Comparison of ENCODE assay signal across 13 cellular contexts in the genomic region with DNA sequence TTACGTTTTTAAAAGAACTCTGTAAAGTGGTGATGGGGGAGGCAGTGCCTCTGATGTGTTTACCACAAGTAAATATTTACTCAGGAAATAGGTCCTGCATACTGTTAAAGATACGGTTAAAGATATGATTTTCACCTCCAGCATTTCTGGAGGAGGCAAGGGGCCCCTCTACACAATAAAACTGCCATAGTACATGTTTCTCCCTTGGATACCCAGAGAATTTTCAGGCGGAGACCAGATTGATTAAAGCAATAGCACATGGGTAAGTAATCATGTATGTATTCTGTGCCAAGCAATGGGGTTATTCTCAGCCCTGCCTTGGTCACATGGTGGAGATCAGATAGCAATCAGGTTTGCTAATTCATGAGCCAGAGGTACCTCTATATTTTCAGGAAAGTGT. TPM values are rescaled to one million over a fixed set of nuclear protein-coding genes. Genes with fewer than 3 reads are reported as not detected.
DNase-seq lines count a peak whose midpoint lies in the region; ATAC-seq lines count a peak whose summit lies in the region.
"Had no signal": no experiment of that assay in that cellular context is flagged by ENCODE, and none has a peak within 500 bp of the region (broad histone marks: within the 10 kb centered on the region; RNA-seq: fewer than 3 reads in every experiment).

No MANE protein-coding gene starts in this region.

- ATAC-seq in activated CD8-positive, alpha-beta T cell treated with anti-CD3 and anti-CD28 coated beads, Interleukin-2, amount 10 ng/mL, durations not matched to agents 7 days and 5 days = peak; percentile 20
- peak; percentile 12 to 46 for ATAC-seq in naive thymus-derived CD8-positive, alpha-beta T cell
- ATAC-seq in HG03521 (IDR thresholded peaks at IDR 0.05; ENCODE audit: unreplicated experiment) (no peak), GM21576 (IDR thresholded peaks at IDR 0.05; ENCODE audit: unreplicated experiment) (no peak)
- ATAC-seq: upper lobe of right lung had no signal

- H3K9me3 Mint-ChIP-seq in IgD-negative memory B cell = peaks cover 0 to 2% (median 0%) of the 10 kb centered on the region in 3 donors
- H3K9me3 Mint-ChIP-seq in activated CD8-positive, alpha-beta T cell treated with anti-CD3 and anti-CD28 coated beads, Interleukin-2, amount 10 ng/mL, durations not matched to agents 7 days and 5 days (ENCODE audit: insufficient read depth) = no peaks in the 10 kb centered on the region
- H3K9me3 Mint-ChIP-seq in naive thymus-derived CD8-positive, alpha-beta T cell = peaks cover 0 to 10% (median 3%) of the 10 kb centered on the region in 9 donors

- CTCF ChIA-PET in activated CD8-positive, alpha-beta T cell treated with anti-CD3 and anti-CD28 coated beads, Interleukin-2, amount 10 ng/mL, durations not matched to agents 7 days and 5 days (lab: Charles Lee) = interaction anchor here (0.9 to 19.1 kb wide), 18 partner anchors 9 to 126 kb away, joined by 3 to 433 read pairs (median 4); a partner anchor contains a TSS

- H3K27ac Mint-ChIP-seq in IgD-negative memory B cell = peak overlapping the region; percentile 8 to 89 (median 81)
- H3K27ac Mint-ChIP-seq in activated CD8-positive, alpha-beta T cell treated with anti-CD3 and anti-CD28 coated beads, Interleukin-2, amount 10 ng/mL, durations not matched to agents 7 days and 5 days = peak overlapping the region; percentile 83
- H3K27ac Mint-ChIP-seq in naive thymus-derived CD8-positive, alpha-beta T cell = peak overlapping the region; percentile 75 to 98 (median 91)

- H3K36me3 Mint-ChIP-seq in IgD-negative memory B cell = peaks cover 23% of the 10 kb centered on the region
- H3K36me3 Mint-ChIP-seq in activated CD8-positive, alpha-beta T cell treated with anti-CD3 and anti-CD28 coated beads, Interleukin-2, amount 10 ng/mL, durations not matched to agents 7 days and 5 days (ENCODE audit: low read depth) = peaks cover 75% of the 10 kb centered on the region
- peaks cover 35 to 80% (median 41%) of the 10 kb centered on the region in 3 donors for H3K36me3 Mint-ChIP-seq in naive thymus-derived CD8-positive, alpha-beta T cell

- peak; percentile 64 for DNase-seq in NCI-H510A treated with DMSO at 0.1 percent for 48 hours (lab: John Stamatoyannopoulos, UW)
- DNase-seq in NCI-H510A (lab: John Stamatoyannopoulos, UW) = no peak
- DNase-seq in activated CD8-positive, alpha-beta T cell treated with anti-CD3 and anti-CD28 coated beads, Interleukin-2, amount 10 ng/mL, durations not matched to agents 7 days and 5 days = peak; percentile 34
- DNase-seq in naive thymus-derived CD8-positive, alpha-beta T cell = peak in 1 of 10 donors; percentile 43
- no peak for DNase-seq in NCI-H2171 treated with DMSO at 0.1 percent for 48 hours (lab: John Stamatoyannopoulos, UW)
- DNase-seq: activated CD8-positive, alpha-beta memory T cell treated with anti-CD3 and anti-CD28 coated beads for 24 hours; left ventricle myocardium inferior; NCI-H1694 treated with DMSO at 0.1 percent for 48 hours; occipital lobe; upper lobe of right lung had no signal

- peaks cover 52 to 73% (median 62%) of the 10 kb centered on the region in 3 donors for H3K4me1 Mint-ChIP-seq in IgD-negative memory B cell
- peaks cover 82% of the 10 kb centered on the region for H3K4me1 Mint-ChIP-seq in activated CD8-positive, alpha-beta T cell treated with anti-CD3 and anti-CD28 coated beads, Interleukin-2, amount 10 ng/mL, durations not matched to agents 7 days and 5 days (ENCODE audit: low read depth)
- peaks cover 34 to 92% (median 83%) of the 10 kb centered on the region in 4 donors for H3K4me1 Mint-ChIP-seq in naive thymus-derived CD8-positive, alpha-beta T cell

- POLR2A ChIA-PET in activated CD8-positive, alpha-beta T cell treated with anti-CD3 and anti-CD28 coated beads, Interleukin-2, amount 10 ng/mL, durations not matched to agents 7 days and 5 days (lab: Charles Lee) = interaction anchor here (1.0 to 5.4 kb wide), 6 partner anchors 9 to 70 kb away, joined by 5 to 33 read pairs (median 8); a partner anchor contains a TSS
- POLR2A ChIA-PET in naive thymus-derived CD8-positive, alpha-beta T cell (lab: Charles Lee) = interaction anchor here (0.5 to 18.7 kb wide), 11 partner anchors 7 to 143 kb away, joined by 3 to 1085 read pairs (median 5); a partner anchor contains a TSS

- H3K27me3 Mint-ChIP-seq in IgD-negative memory B cell = peaks cover 2% of the 10 kb centered on the region
- no peaks in the 10 kb centered on the region for H3K27me3 Mint-ChIP-seq in activated CD8-positive, alpha-beta T cell treated with anti-CD3 and anti-CD28 coated beads, Interleukin-2, amount 10 ng/mL, durations not matched to agents 7 days and 5 days (ENCODE audit: low read depth)
- no peaks in the 10 kb centered on the region for H3K27me3 Mint-ChIP-seq in naive thymus-derived CD8-positive, alpha-beta T cell

- peak overlapping the region; percentile 74 to 90 (median 82) for H3K4me3 Mint-ChIP-seq in IgD-negative memory B cell
- H3K4me3 Mint-ChIP-seq in activated CD8-positive, alpha-beta T cell treated with anti-CD3 and anti-CD28 coated beads, Interleukin-2, amount 10 ng/mL, durations not matched to agents 7 days and 5 days = peak overlapping the region; percentile 58
- H3K4me3 Mint-ChIP-seq in naive thymus-derived CD8-positive, alpha-beta T cell = peak overlapping the region; percentile 67 to 91 (median 83)

RNA-seq across cellular contexts. Expression of a gene that starts 9.6 kb away (rescaled TPM):
- polyA plus RNA-seq in IgD-negative memory B cell = 561 TPM
- 100 to 1,000 TPM; 154 to 156 TPM for total RNA-seq in activated CD8-positive, alpha-beta T cell treated with anti-CD3 and anti-CD28 coated beads, Interleukin-2, amount 10 ng/mL, durations not matched to agents 7 days and 5 days
- 100 to 1,000 TPM; 511 to 531 TPM for total RNA-seq in naive thymus-derived CD8-positive, alpha-beta T cell
- polyA plus RNA-seq in naive thymus-derived CD8-positive, alpha-beta T cell = 100 to 1,000 TPM; 413 to 542 (median 468) TPM

Comparison
In these comparisons a context has a peak if more than half of its experiments do, and no peak if none do; other contexts are left out.
1. DNase-seq: peak in NCI-H510A treated with DMSO at 0.1 percent for 48 hours (single experiment) and activated CD8-positive, alpha-beta T cell treated with anti-CD3 and anti-CD28 coated beads, Interleukin-2, amount 10 ng/mL, durations not matched to agents 7 days and 5 days (single experiment); none in NCI-H510A (single experiment) and NCI-H2171 treated with DMSO at 0.1 percent for 48 hours (single experiment).
2. ATAC-seq: peak in activated CD8-positive, alpha-beta T cell treated with anti-CD3 and anti-CD28 coated beads, Interleukin-2, amount 10 ng/mL, durations not matched to agents 7 days and 5 days (single experiment) and naive thymus-derived CD8-positive, alpha-beta T cell (2 of 2); none in HG03521 (single experiment) and GM21576 (single experiment).
3. Peak in every context shown above with its lines, with median percentiles within 50 percentile points of each other: H3K27ac Mint-ChIP-seq and H3K4me3 Mint-ChIP-seq.